In the genomic region with DNA sequence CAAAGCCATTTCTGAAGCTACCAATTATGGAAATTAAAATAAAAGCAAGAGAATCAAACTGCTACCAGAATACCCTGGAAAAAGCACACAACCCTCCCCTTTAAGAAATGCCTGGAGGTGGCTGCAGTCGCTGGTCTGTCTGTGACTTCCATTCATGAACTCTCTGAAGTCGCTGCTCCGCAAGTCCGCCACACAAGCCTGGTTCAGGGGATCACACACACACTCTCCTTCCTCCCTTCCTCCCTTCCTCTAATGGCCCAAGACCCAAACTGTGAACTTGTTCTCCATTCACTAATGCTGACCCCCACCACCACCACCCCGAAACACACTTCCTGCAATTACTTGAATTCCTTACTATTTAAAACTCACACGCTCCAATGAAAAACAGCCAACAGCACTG, we compare ENCODE assay signal across 11 cellular contexts. TPM values are rescaled to one million over a fixed set of nuclear protein-coding genes. Genes with fewer than 3 reads are reported as not detected.
A peak's percentile ranks its signal among the peaks of the same experiment; 100 is the strongest.
DNase-seq lines count a peak whose midpoint lies in the region; ATAC-seq, FAIRE-seq and TF ChIP-seq lines count a peak whose summit lies in the region.
"Had no signal": no experiment of that assay in that cellular context is flagged by ENCODE, and none has a peak within 500 bp of the region (broad histone marks: within the 10 kb centered on the region; RNA-seq: fewer than 3 reads in every experiment).

No MANE protein-coding gene starts in this region.

- no peak overlapping the region for H3K27ac Mint-ChIP-seq in effector memory CD8-positive, alpha-beta T cell
- H3K27ac Mint-ChIP-seq: memory B cell had no signal

- H3K4me3 ChIP-seq in hepatocyte = peak overlapping the region; percentile 72
- H3K4me3 ChIP-seq in retinal pigment epithelial cell (ENCODE audit: low read length) = peak overlapping the region; percentile 69

- 24% methylated on average over 6 of the region's 6 CpGs for WGBS in hepatocyte (ENCODE audit: low lambda C conversion rate, missing lambda C conversion rate)

- H4K20me1 ChIP-seq in hepatocyte (ENCODE audit: insufficient read depth, poor library complexity, severe bottlenecking) = no peaks in the 10 kb centered on the region

- no peaks in the 10 kb centered on the region for H3K4me1 Mint-ChIP-seq in effector memory CD8-positive, alpha-beta T cell (ENCODE audit: low read depth in 2 of 2)
- H3K4me1 Mint-ChIP-seq: memory B cell had no signal

- peak overlapping the region; percentile 82 for H2AFZ ChIP-seq in hepatocyte

- H3K36me3 Mint-ChIP-seq in effector memory CD8-positive, alpha-beta T cell (ENCODE audit: insufficient read depth) = no peaks in the 10 kb centered on the region
- H3K36me3 Mint-ChIP-seq: memory B cell had no signal

- H3K36me3 ChIP-seq in hepatocyte (replicated peaks; ENCODE audit: insufficient read depth, low read depth) = no peaks in the 10 kb centered on the region

- peaks cover 14% of the 10 kb centered on the region for H3K4me1 ChIP-seq in hepatocyte (ENCODE audit: insufficient read depth)

- H3K27ac ChIP-seq in hepatocyte = peak overlapping the region; percentile 1

- H3K9me3 Mint-ChIP-seq in effector memory CD8-positive, alpha-beta T cell = peaks cover 8 to 10% of the 10 kb centered on the region in 2 donors
- H3K9me3 Mint-ChIP-seq: memory B cell had no signal

- no peak for TF ChIP-seq CTCF in hepatocyte (IDR thresholded peaks at IDR 0.05; ENCODE audit: poor library complexity)
- no peak for TF ChIP-seq CTCF in retinal pigment epithelial cell (conservative IDR thresholded peaks at IDR 0.05; ENCODE audit: low read depth, low read length)

- DNase-seq in GM19239 (ENCODE audit: insufficient read length, low spot score) (no peak), SK-N-DZ (ENCODE audit: low spot score) (peak; percentile 42), hepatocyte (ENCODE audit: low spot score) (no peak), retinal pigment epithelial cell (ENCODE audit: low read depth) (no peak), NCI-H446 (lab: John Stamatoyannopoulos, UW) (no peak)
- no peak for DNase-seq in effector memory CD8-positive, alpha-beta T cell
- DNase-seq in stimulated activated naive CD4-positive, alpha-beta T cell treated with Interleukin-2 at 50 U/mL for 16 hours (lab: John Stamatoyannopoulos, UW) = no peak
- DNase-seq: activated CD4-positive, alpha-beta T cell treated with anti-CD3 and anti-CD28 coated beads for 48 hours; EL had no signal

- no peaks in the 10 kb centered on the region for H3K9me3 ChIP-seq in hepatocyte (ENCODE audit: low read depth)

- H3K79me2 ChIP-seq in hepatocyte = no peaks in the 10 kb centered on the region

- H3K27me3 Mint-ChIP-seq in effector memory CD8-positive, alpha-beta T cell = peaks cover 12 to 23% of the 10 kb centered on the region in 2 donors

- H3K9me2 ChIP-seq in hepatocyte (replicated peaks; ENCODE audit: insufficient read depth) = no peaks in the 10 kb centered on the region

- H3K27me3 ChIP-seq in hepatocyte = peaks cover 71% of the 10 kb centered on the region

- FAIRE-seq in GM19239 (lab: Jason Lieb, UNC) = peak; percentile 51

- peak overlapping the region; percentile 94 for H3K4me2 ChIP-seq in hepatocyte

- H3K4me3 Mint-ChIP-seq in effector memory CD8-positive, alpha-beta T cell = no peak overlapping the region

- no peak for ATAC-seq in effector memory CD8-positive, alpha-beta T cell (replicated peaks)
- no peak for ATAC-seq in HG03175 (IDR thresholded peaks at IDR 0.05; ENCODE audit: unreplicated experiment)

RNA-seq across cellular contexts. Expression of a gene that starts 1.0 kb away (rescaled TPM):
- polyA plus RNA-seq in SK-N-DZ (2014; cell fraction: cytosol; rRNA removed) = 8.3 and 9.6 TPM in 2 replicates
- polyA plus RNA-seq in SK-N-DZ (2014; cell fraction: nucleus; rRNA removed) = 9.3 and 12.6 TPM in 2 replicates
- total RNA-seq in hepatocyte = 13.5 and 22.5 TPM in 2 replicates
- polyA plus RNA-seq in hepatocyte = 5.0 and 7.9 TPM in 2 replicates
